Comparison of ENCODE assay signal across 20 cellular contexts in genomic region chr5:176391479-176391878, GRCh38. TPM values are rescaled to one million over a fixed set of nuclear protein-coding genes. Genes with fewer than 3 reads are reported as not detected.
DNase-seq lines count a peak whose midpoint lies in the region; ATAC-seq and TF ChIP-seq lines count a peak whose summit lies in the region.
"Had no signal": no experiment of that assay in that cellular context is flagged by ENCODE, and none has a peak within 500 bp of the region (broad histone marks: within the 10 kb centered on the region; RNA-seq: fewer than 3 reads in every experiment).

No MANE protein-coding gene starts in this region.

- intact Hi-C loops in OCI-LY7 (cut with micrococcal nuclease; ENCODE audit: unreplicated experiment), result no loop called here

- H3K36me3 Mint-ChIP-seq in activated naive CD4-positive, alpha-beta T cell treated with anti-CD3 and anti-CD28 coated beads, Interleukin-2, amount 10 ng/mL, durations not matched to agents 7 days and 5 days, result peaks cover 25% of the 10 kb centered on the region
- peaks cover 60% of the 10 kb centered on the region for H3K36me3 Mint-ChIP-seq in stimulated activated effector memory CD8-positive, alpha-beta T cell treated with anti-CD3 and anti-CD28 coated beads, Interleukin-12 subunit alpha, Interleukin-12 subunit beta, amount 100 ng/mL, for 72 hours

- TF ChIP-seq CTCF in OCI-LY7 (conservative IDR thresholded peaks at IDR 0.05; ENCODE audit: low read length) (peak; percentile 62), foreskin keratinocyte (conservative IDR thresholded peaks at IDR 0.05) (peak; percentile 14)

- BruUV-seq in OCI-LY7 (replicated peaks; lab: Mats Ljungman, UMichigan), result no TSS peak

- no peak for DNase-seq in activated naive CD4-positive, alpha-beta T cell treated with anti-CD3 and anti-CD28 coated beads, Interleukin-2, amount 10 ng/mL, durations not matched to agents 7 days and 5 days
- DNase-seq in activated naive CD4-positive, alpha-beta T cell treated with anti-CD3 and anti-CD28 coated beads, Interleukin-2, amount 50 U/mL, for 16 hours, result no peak
- DNase-seq in OCI-LY7 (ENCODE audit: low spot score), result no peak
- DNase-seq in foreskin keratinocyte, result no peak
- no peak for DNase-seq in stimulated activated effector memory CD8-positive, alpha-beta T cell treated with anti-CD3 and anti-CD28 coated beads, Interleukin-12 subunit alpha, Interleukin-12 subunit beta, amount 100 ng/mL, for 72 hours (ENCODE audit: low spot score in 2 of 2)
- DNase-seq in substantia nigra (lab: John Stamatoyannopoulos, UW), result no peak
- no peak for DNase-seq in AML-193 (lab: John Stamatoyannopoulos, UW)
- no peak for DNase-seq in stimulated activated CD4-positive, alpha-beta T cell treated with anti-CD3 and anti-CD28 coated beads, Interleukin-15, amount 100 ng/mL, for 24 hours
- DNase-seq: activated CD4-positive, alpha-beta T cell treated with anti-CD3 and anti-CD28 coated beads, Interleukin-2, amount 50 U/mL, for 48 hours; activated CD4-positive, CD25-positive, alpha-beta regulatory T cell; activated gamma-delta T cell treated with Interleukin-2 at 50 U/mL for 16 hours; IMR-90; NCI-H510A; SW 1271 had no signal

- H3K27me3 ChIP-seq in foreskin keratinocyte, result no peaks in the 10 kb centered on the region

- H3K27ac ChIP-seq in OCI-LY7 (ENCODE audit: low read depth, low read length, poor library complexity, severe bottlenecking) (no peak overlapping the region), foreskin keratinocyte (no peak overlapping the region), substantia nigra (ENCODE audit: low read depth, low read length, poor library complexity, severe bottlenecking) (no peak overlapping the region)
- H3K27ac ChIP-seq: A549, coronary artery, psoas muscle had no signal

- H3K27me3 Mint-ChIP-seq in activated naive CD4-positive, alpha-beta T cell treated with anti-CD3 and anti-CD28 coated beads, Interleukin-2, amount 10 ng/mL, durations not matched to agents 7 days and 5 days, result no peaks in the 10 kb centered on the region
- H3K27me3 Mint-ChIP-seq: B cell, type B pancreatic cell had no signal

- H4K20me1 ChIP-seq in OCI-LY7 (ENCODE audit: insufficient read depth, low read length), result peaks cover 10% of the 10 kb centered on the region

- peak overlapping the region; percentile 72 for H3K27ac Mint-ChIP-seq in activated naive CD4-positive, alpha-beta T cell treated with anti-CD3 and anti-CD28 coated beads, Interleukin-2, amount 10 ng/mL, durations not matched to agents 7 days and 5 days
- H3K27ac Mint-ChIP-seq in stimulated activated effector memory CD8-positive, alpha-beta T cell treated with anti-CD3 and anti-CD28 coated beads, Interleukin-12 subunit alpha, Interleukin-12 subunit beta, amount 100 ng/mL, for 72 hours, result peak overlapping the region; percentile 98
- H3K27ac Mint-ChIP-seq: type B pancreatic cell had no signal

- no peak overlapping the region for H3K4me3 ChIP-seq in OCI-LY7 (ENCODE audit: low read depth, low read length, poor library complexity, severe bottlenecking)
- H3K4me3 ChIP-seq: A549, coronary artery, psoas muscle had no signal

- POLR2A ChIA-PET in OCI-LY7 (lab: Charles Lee), result interaction anchor here (0.6 to 0.9 kb wide), 2 partner anchors 31 to 325 kb away, joined by 3 read pairs; no protein-coding TSS in a partner anchor

- H2AFZ ChIP-seq in OCI-LY7 (ENCODE audit: low read length), result no peak overlapping the region

- ATAC-seq in foreskin keratinocyte, result no peak
- no peak for ATAC-seq in stimulated activated effector memory CD8-positive, alpha-beta T cell treated with anti-CD3 and anti-CD28 coated beads, Interleukin-12 subunit alpha, Interleukin-12 subunit beta, amount 100 ng/mL, for 72 hours
- ATAC-seq: A549, Panc1, psoas muscle had no signal

- no peaks in the 10 kb centered on the region for H3K9me3 ChIP-seq in OCI-LY7 (ENCODE audit: low read length)
- H3K9me3 ChIP-seq: A549, psoas muscle had no signal

- H3K9me2 ChIP-seq in OCI-LY7 (ENCODE audit: insufficient read depth, low read length), result no peaks in the 10 kb centered on the region

- H3K36me3 ChIP-seq in OCI-LY7 (ENCODE audit: insufficient read depth, low read length), result peaks cover 54% of the 10 kb centered on the region

- H3K4me1 ChIP-seq in OCI-LY7 (ENCODE audit: insufficient read depth, low read length, poor library complexity, severe bottlenecking), result peaks cover 15% of the 10 kb centered on the region
- H3K4me1 ChIP-seq in foreskin keratinocyte, result peaks cover 9% of the 10 kb centered on the region

- no peak overlapping the region for H3K4me3 Mint-ChIP-seq in activated naive CD4-positive, alpha-beta T cell treated with anti-CD3 and anti-CD28 coated beads, Interleukin-2, amount 10 ng/mL, durations not matched to agents 7 days and 5 days
- H3K4me3 Mint-ChIP-seq in stimulated activated effector memory CD8-positive, alpha-beta T cell treated with anti-CD3 and anti-CD28 coated beads, Interleukin-12 subunit alpha, Interleukin-12 subunit beta, amount 100 ng/mL, for 72 hours, result no peak overlapping the region

- H3K79me2 ChIP-seq in OCI-LY7 (ENCODE audit: insufficient read depth, low read depth, low read length), result peaks cover 38% of the 10 kb centered on the region

- H3K4me2 ChIP-seq in OCI-LY7 (ENCODE audit: low read length), result no peak overlapping the region
- H3K4me2 ChIP-seq: A549 had no signal

- H3K4me1 Mint-ChIP-seq in activated naive CD4-positive, alpha-beta T cell treated with anti-CD3 and anti-CD28 coated beads, Interleukin-2, amount 10 ng/mL, durations not matched to agents 7 days and 5 days, result peaks cover 24% of the 10 kb centered on the region
- peaks cover 21% of the 10 kb centered on the region for H3K4me1 Mint-ChIP-seq in stimulated activated effector memory CD8-positive, alpha-beta T cell treated with anti-CD3 and anti-CD28 coated beads, Interleukin-12 subunit alpha, Interleukin-12 subunit beta, amount 100 ng/mL, for 72 hours

- H3K9me3 Mint-ChIP-seq in activated naive CD4-positive, alpha-beta T cell treated with anti-CD3 and anti-CD28 coated beads, Interleukin-2, amount 10 ng/mL, durations not matched to agents 7 days and 5 days, result no peaks in the 10 kb centered on the region
- H3K9me3 Mint-ChIP-seq in stimulated activated effector memory CD8-positive, alpha-beta T cell treated with anti-CD3 and anti-CD28 coated beads, Interleukin-12 subunit alpha, Interleukin-12 subunit beta, amount 100 ng/mL, for 72 hours, result no peaks in the 10 kb centered on the region
- H3K9me3 Mint-ChIP-seq: type B pancreatic cell had no signal

- CTCF ChIA-PET in activated naive CD4-positive, alpha-beta T cell treated with anti-CD3 and anti-CD28 coated beads, Interleukin-2, amount 10 ng/mL, durations not matched to agents 7 days and 5 days (lab: Charles Lee), result no interaction called here
- CTCF ChIA-PET in OCI-LY7 (lab: Charles Lee; ENCODE audit: unreplicated experiment), result interaction anchor here (0.6 kb wide), 1 partner anchor 557 kb away, joined by 3 read pairs; no protein-coding TSS in a partner anchor

RNA-seq across cellular contexts. Expression of gene HIGD2A, which starts 2.9 kb away (rescaled TPM):
- 140 and 223 TPM in 2 replicates for total RNA-seq in OCI-LY7 (2014; rRNA removed; shearing (Covaris generic))
- total RNA-seq in OCI-LY7 (2022) (145 and 155 TPM in 2 replicates), foreskin keratinocyte (80.1 and 95.8 TPM in 2 replicates)
- polyA plus RNA-seq in foreskin keratinocyte, result 172 and 175 TPM in 2 replicates

RNA-seq across cellular contexts. Expression of gene NOP16, which starts 3.1 kb away (rescaled TPM):
- 83.8 and 91.5 TPM in 2 replicates for total RNA-seq in OCI-LY7 (2014; rRNA removed; shearing (Covaris generic))
- total RNA-seq in OCI-LY7 (2022), result 63.8 and 86.4 TPM in 2 replicates
- total RNA-seq in foreskin keratinocyte, result 82.1 and 91.0 TPM in 2 replicates
- polyA plus RNA-seq in foreskin keratinocyte, result 108 and 120 TPM in 2 replicates

RNA-seq across cellular contexts. Expression of gene CLTB, which starts 24.9 kb away (rescaled TPM):
- total RNA-seq in OCI-LY7 (2014; rRNA removed; shearing (Covaris generic)), result 53.4 and 69.2 TPM in 2 replicates
- total RNA-seq in OCI-LY7 (2022) (44.5 and 53.0 TPM in 2 replicates), foreskin keratinocyte (451 and 458 TPM in 2 replicates)
- polyA plus RNA-seq in foreskin keratinocyte, result 612 and 644 TPM in 2 replicates

RNA-seq across cellular contexts. Expression of gene ARL10, which starts 26.2 kb away (rescaled TPM):
- total RNA-seq in OCI-LY7 (2014; rRNA removed; shearing (Covaris generic)), result 0.03 TPM in 1 of 2 replicates, not detected in the other
- total RNA-seq in OCI-LY7 (2022), result 0.04 and 0.06 TPM in 2 replicates
- 4.2 and 5.2 TPM in 2 replicates for total RNA-seq in foreskin keratinocyte
- 1.4 and 1.5 TPM in 2 replicates for polyA plus RNA-seq in foreskin keratinocyte

RNA-seq across cellular contexts. Expression of gene KIAA1191, which starts 29.9 kb away (rescaled TPM):
- total RNA-seq in OCI-LY7 (2014; rRNA removed; shearing (Covaris generic)), result 27.5 and 33.3 TPM in 2 replicates
- total RNA-seq in OCI-LY7 (2022), result 41.2 and 42.1 TPM in 2 replicates
- total RNA-seq in foreskin keratinocyte, result 87.1 and 87.5 TPM in 2 replicates
- 54.2 and 60.1 TPM in 2 replicates for polyA plus RNA-seq in foreskin keratinocyte
